In genomic region chr10:62183442-62183841, GRCh38 we compare ENCODE assay signal across 8 cellular contexts.
DNase-seq lines count a peak whose midpoint lies in the region; ATAC-seq lines count a peak whose summit lies in the region.

No MANE protein-coding gene starts in this region.

- peak; percentile 9 to 10 for DNase-seq in activated CD8-positive, alpha-beta memory T cell treated with anti-CD3 and anti-CD28 coated beads for 4 hours (ENCODE audit: low read depth in 2 of 2)
- no peak for DNase-seq in activated CD8-positive, alpha-beta memory T cell treated with anti-CD3 and anti-CD28 coated beads for 24 hours
- DNase-seq in T follicular helper cell (ENCODE audit: low read depth) (peak; percentile 16), NCI-H1436 treated with DMSO at 0.1 percent for 48 hours (lab: John Stamatoyannopoulos, UW) (no peak), COLO668 (lab: John Stamatoyannopoulos, UW; ENCODE audit: unreplicated experiment) (no peak), AG08395 (ENCODE audit: low spot score) (no peak)
- DNase-seq in stimulated activated CD4-positive, alpha-beta T cell treated with anti-CD3 and anti-CD28 coated beads, TNF-alpha, amount 100 ng/mL, for 1 hour (ENCODE audit: low read depth in 3 of 3, low spot score in 1 of 3) = peak in 2 of 3 donors; percentile 4 to 9

- ATAC-seq in HG02678 (IDR thresholded peaks at IDR 0.05; ENCODE audit: unreplicated experiment) = peak; percentile 80

Comparison
In these comparisons a context has a peak if more than half of its experiments do, and no peak if none do; other contexts are left out.
1. DNase-seq: peak in activated CD8-positive, alpha-beta memory T cell treated with anti-CD3 and anti-CD28 coated beads for 4 hours (2 of 2), T follicular helper cell (single experiment) and stimulated activated CD4-positive, alpha-beta T cell treated with anti-CD3 and anti-CD28 coated beads, TNF-alpha, amount 100 ng/mL, for 1 hour (2 of 3); none in activated CD8-positive, alpha-beta memory T cell treated with anti-CD3 and anti-CD28 coated beads for 24 hours (single experiment), NCI-H1436 treated with DMSO at 0.1 percent for 48 hours (single experiment), COLO668 (single experiment) and AG08395 (single experiment).